8 cellular contexts compared by ENCODE assay signal in genomic region chr3:59049671-59050331, GRCh38. TPM values are rescaled to one million over a fixed set of nuclear protein-coding genes. Genes with fewer than 3 reads are reported as not detected.
DNase-seq lines count a peak whose midpoint lies in the region; ATAC-seq, FAIRE-seq and TF ChIP-seq lines count a peak whose summit lies in the region.

Gene CFAP20DC, minus strand, starts transcription at chr3:59050025. Its CDS starts 394 bp downstream, at chr3:59049631.

- H3K36me3 Mint-ChIP-seq in nephron progenitor cell (ENCODE audit: low read depth) = peaks cover 8% of the 10 kb centered on the region
- no peaks in the 10 kb centered on the region for H3K36me3 Mint-ChIP-seq in stimulated activated naive CD8-positive, alpha-beta T cell treated with anti-CD3 and anti-CD28 coated beads, Interleukin-15, Interleukin-2, amounts not matched to agents 100 ng/mL and 50 ng/mL, for 24 hours (ENCODE audit: low read depth)

- H3K4me3 ChIP-seq in HUES64 (ENCODE audit: low read length) = peak within 1 kb of the TSS; percentile 72
- H3K4me3 ChIP-seq in Peyer's patch = peak within 1 kb of the TSS; percentile 41 to 60 (median 54)
- H3K4me3 ChIP-seq in fibroblast of villous mesenchyme (ENCODE audit: low read depth, low read length) = peak within 1 kb of the TSS; percentile 69

- FAIRE-seq in D721Med (lab: Jason Lieb, UNC) = no peak

- peak within 1 kb of the TSS; percentile 84 for H3K4me3 Mint-ChIP-seq in nephron progenitor cell
- H3K4me3 Mint-ChIP-seq in stimulated activated naive CD8-positive, alpha-beta T cell treated with anti-CD3 and anti-CD28 coated beads, Interleukin-15, Interleukin-2, amounts not matched to agents 100 ng/mL and 50 ng/mL, for 24 hours = peak within 1 kb of the TSS; percentile 66

- H3K27me3 Mint-ChIP-seq in nephron progenitor cell (ENCODE audit: low read depth, poor library complexity) = no peaks in the 10 kb centered on the region
- peaks cover 4% of the 10 kb centered on the region for H3K27me3 Mint-ChIP-seq in stimulated activated naive CD8-positive, alpha-beta T cell treated with anti-CD3 and anti-CD28 coated beads, Interleukin-15, Interleukin-2, amounts not matched to agents 100 ng/mL and 50 ng/mL, for 24 hours

- peaks cover 5% of the 10 kb centered on the region for H3K9me3 Mint-ChIP-seq in nephron progenitor cell
- H3K9me3 Mint-ChIP-seq in stimulated activated naive CD8-positive, alpha-beta T cell treated with anti-CD3 and anti-CD28 coated beads, Interleukin-15, Interleukin-2, amounts not matched to agents 100 ng/mL and 50 ng/mL, for 24 hours = no peaks in the 10 kb centered on the region

- WGBS in HUES64 = 1% methylated on average over 59 of the region's 60 CpGs

- peaks cover 8% of the 10 kb centered on the region; the same call in 1 of the 2 replicates for H3K36me3 ChIP-seq in HUES64 (ENCODE audit: insufficient read depth, low read length)
- H3K36me3 ChIP-seq in Peyer's patch = no peaks in the 10 kb centered on the region

- no peaks in the 10 kb centered on the region for H3K27me3 ChIP-seq in HUES64 (ENCODE audit: insufficient read depth, low read length)
- no peaks in the 10 kb centered on the region for H3K27me3 ChIP-seq in Peyer's patch

- H3K27ac ChIP-seq in HUES64 (ENCODE audit: low read depth, low read length) (peak within 1 kb of the TSS; percentile 38; the same call in 1 of the 2 replicates), Peyer's patch (peak within 1 kb of the TSS in 3 of 4 donors; percentile 8 to 50 (median 28))

- H3K4me1 ChIP-seq in HUES64 (ENCODE audit: insufficient read depth, low read length) = peaks cover 17% of the 10 kb centered on the region; the same call in 1 of the 2 replicates
- peaks cover 0 to 7% (median 0%) of the 10 kb centered on the region in 4 donors for H3K4me1 ChIP-seq in Peyer's patch

- H3K4me1 Mint-ChIP-seq in nephron progenitor cell = peaks cover 39% of the 10 kb centered on the region
- H3K4me1 Mint-ChIP-seq in stimulated activated naive CD8-positive, alpha-beta T cell treated with anti-CD3 and anti-CD28 coated beads, Interleukin-15, Interleukin-2, amounts not matched to agents 100 ng/mL and 50 ng/mL, for 24 hours (ENCODE audit: low read depth) = peaks cover 7% of the 10 kb centered on the region

- DNase-seq in D721Med (ENCODE audit: insufficient read length, low spot score) = peak; percentile 77
- peak; percentile 66 to 92 (median 82) for DNase-seq in Peyer's patch
- DNase-seq in activated effector memory CD4-positive, alpha-beta T cell treated with Interleukin-2 at 50 U/mL for 16 hours = peak; percentile 73
- DNase-seq in fibroblast of villous mesenchyme (ENCODE audit: low read depth) = peak; percentile 86
- DNase-seq in nephron progenitor cell = peak; percentile 93

- peak within 1 kb of the TSS; percentile 39 for H3K27ac Mint-ChIP-seq in nephron progenitor cell
- H3K27ac Mint-ChIP-seq in stimulated activated naive CD8-positive, alpha-beta T cell treated with anti-CD3 and anti-CD28 coated beads, Interleukin-15, Interleukin-2, amounts not matched to agents 100 ng/mL and 50 ng/mL, for 24 hours = peak within 1 kb of the TSS; percentile 84

- peak; percentile 100 for ATAC-seq in GM21526 (IDR thresholded peaks at IDR 0.05; ENCODE audit: low FRiP score, unreplicated experiment)

- no peak for TF ChIP-seq CTCF in D721Med (IDR thresholded peaks at IDR 0.05; ENCODE audit: insufficient read depth, missing control alignments)
- no peak for TF ChIP-seq CTCF in Peyer's patch (IDR thresholded peaks at IDR 0.05)
- TF ChIP-seq CTCF in fibroblast of villous mesenchyme (IDR thresholded peaks at IDR 0.05; ENCODE audit: insufficient read depth, low read depth, low read length) = no peak
- no peak for TF ChIP-seq CTCF in nephron progenitor cell (IDR thresholded peaks at IDR 0.05)

- no peaks in the 10 kb centered on the region for H3K9me3 ChIP-seq in HUES64 (ENCODE audit: insufficient read depth, low read depth, low read length)
- H3K9me3 ChIP-seq in Peyer's patch = no peaks in the 10 kb centered on the region

- peak within 1 kb of the TSS; percentile 76 for H3K9ac ChIP-seq in HUES64 (ENCODE audit: low read depth, low read length)

- no peak for TF ChIP-seq POLR2A in Peyer's patch (IDR thresholded peaks at IDR 0.05)

RNA-seq across cellular contexts. Expression of gene CFAP20DC, which starts in this region (rescaled TPM):
- polyA plus RNA-seq in HUES64 (2013, experiment 1 of 2) = 5.0 TPM
- 6.3 TPM for polyA plus RNA-seq in HUES64 (2013, experiment 2 of 2)
- total RNA-seq in Peyer's patch (not detected), fibroblast of villous mesenchyme (1.3 and 1.7 TPM in 2 replicates)

Comparison
In these comparisons a context has a peak if more than half of its experiments do, and no peak if none do; other contexts are left out.
1. Peak in every context shown above with its lines: DNase-seq, ATAC-seq, H3K4me3 ChIP-seq and H3K27ac ChIP-seq.
2. Peak in DNase-seq, H3K4me3 ChIP-seq and H3K27ac ChIP-seq in Peyer's patch; RNA of the gene not detected or under 1 TPM.